ENCODE assay signal across 13 cellular contexts in genomic region chr1:91744973-91745648, GRCh38.
DNase-seq lines count a peak whose midpoint lies in the region; ATAC-seq and TF ChIP-seq lines count a peak whose summit lies in the region.
"Had no signal": no experiment of that assay in that cellular context is flagged by ENCODE, and none has a peak within 500 bp of the region (broad histone marks: within the 10 kb centered on the region; RNA-seq: fewer than 3 reads in every experiment).

No MANE protein-coding gene starts in this region.

- H3K9me3 ChIP-seq in adrenal gland (replicated peaks in 1 of 3) (no peaks in the 10 kb centered on the region), left ventricle myocardium inferior (replicated peaks) (no peaks in the 10 kb centered on the region), prostate gland (no peaks in the 10 kb centered on the region)

- H3K27me3 ChIP-seq in adrenal gland (no peaks in the 10 kb centered on the region), left ventricle myocardium inferior (ENCODE audit: low read depth) (no peaks in the 10 kb centered on the region), prostate gland (replicated peaks; ENCODE audit: insufficient read depth) (no peaks in the 10 kb centered on the region)

- no peaks in the 10 kb centered on the region for H3K36me3 ChIP-seq in adrenal gland (replicated peaks in 1 of 2)
- peaks cover 3% of the 10 kb centered on the region for H3K36me3 ChIP-seq in left ventricle myocardium inferior
- H3K36me3 ChIP-seq in prostate gland: no peaks in the 10 kb centered on the region

- H3K4me3 ChIP-seq in adrenal gland (no peak overlapping the region), left ventricle myocardium inferior (no peak overlapping the region), prostate gland (no peak overlapping the region)

- peak overlapping the region; percentile 82 for H3K27ac ChIP-seq in C4-2B
- H3K27ac ChIP-seq in adrenal gland: peak overlapping the region in 3 of 5 donors; percentile 18 to 64 (median 23)
- H3K27ac ChIP-seq in left ventricle myocardium inferior (replicated peaks): peak overlapping the region; percentile 72
- H3K27ac ChIP-seq in prostate gland: peak overlapping the region; percentile 66 to 72

- TF ChIP-seq POLR2A in adrenal gland (IDR thresholded peaks at IDR 0.05): no peak
- TF ChIP-seq POLR2A in prostate gland (IDR thresholded peaks at IDR 0.05): no peak

- intact Hi-C loops in adrenal gland (cut with DNase I): no loop called here
- intact Hi-C loops in left ventricle myocardium inferior (cut with micrococcal nuclease): no loop called here
- intact Hi-C loops in prostate gland (cut with DNase I): loop anchor here (5.0 kb wide), 1 partner anchor 32 kb away; no protein-coding TSS in a partner anchor

- H3K4me1 ChIP-seq in adrenal gland (replicated peaks in 1 of 2) (peaks cover 32 to 55% of the 10 kb centered on the region in 2 donors), left ventricle myocardium inferior (peaks cover 90% of the 10 kb centered on the region), prostate gland (replicated peaks) (peaks cover 11% of the 10 kb centered on the region)

- 44 to 53% (median 50%) methylated on average over 6 of the region's 6 CpGs for WGBS in adrenal gland, 4 donors
- WGBS in prostate gland: 30% methylated on average over 6 of the region's 6 CpGs

- ATAC-seq in HG02973 (IDR thresholded peaks at IDR 0.05; ENCODE audit: unreplicated experiment) (no peak), HG02759 (IDR thresholded peaks at IDR 0.05; ENCODE audit: unreplicated experiment) (no peak)
- ATAC-seq: effector memory CD8-positive, alpha-beta T cell had no signal

- TF ChIP-seq CTCF in C4-2B (conservative IDR thresholded peaks at IDR 0.05): peak; percentile 57
- TF ChIP-seq CTCF in adrenal gland (IDR thresholded peaks at IDR 0.05): peak in 4 of 6 experiments; percentile 11 to 36 (median 28)
- peak; percentile 34 for TF ChIP-seq CTCF in left ventricle myocardium inferior (IDR thresholded peaks at IDR 0.05; ENCODE audit: borderline replicate concordance)
- peak in 2 of 4 experiments; percentile 30 to 45 for TF ChIP-seq CTCF in prostate gland (IDR thresholded peaks at IDR 0.05)

- DNase-seq in adrenal gland: peak in 6 of 7 donors; percentile 37 to 70 (median 63)
- DNase-seq in left ventricle myocardium inferior: peak; percentile 54
- peak; percentile 67 for DNase-seq in prostate gland (ENCODE audit: low spot score)
- DNase-seq in retina: no peak
- DNase-seq in Ammon's horn (ENCODE audit: low spot score): no peak
- DNase-seq: activated naive CD4-positive, alpha-beta T cell; C1 segment of cervical spinal cord; effector memory CD8-positive, alpha-beta T cell; NCI-H1694; stimulated activated CD8-positive, alpha-beta memory T cell treated with anti-CD3 and anti-CD28 coated beads, Interleukin-4, amount 100 ng/mL, for 48 hours had no signal

Comparison
In these comparisons a context has a peak if more than half of its experiments do, and no peak if none do; other contexts are left out.
1. H3K27ac ChIP-seq: peak in every context shown above with its lines; median percentile 82 in C4-2B; 72 in left ventricle myocardium inferior; 69 in prostate gland; 23 in adrenal gland.
2. DNase-seq: peak in adrenal gland (6 of 7), left ventricle myocardium inferior (single experiment) and prostate gland (single experiment); none in retina (single experiment) and Ammon's horn (single experiment).